1 cellular context compared by ENCODE assay signal in the genomic region with DNA sequence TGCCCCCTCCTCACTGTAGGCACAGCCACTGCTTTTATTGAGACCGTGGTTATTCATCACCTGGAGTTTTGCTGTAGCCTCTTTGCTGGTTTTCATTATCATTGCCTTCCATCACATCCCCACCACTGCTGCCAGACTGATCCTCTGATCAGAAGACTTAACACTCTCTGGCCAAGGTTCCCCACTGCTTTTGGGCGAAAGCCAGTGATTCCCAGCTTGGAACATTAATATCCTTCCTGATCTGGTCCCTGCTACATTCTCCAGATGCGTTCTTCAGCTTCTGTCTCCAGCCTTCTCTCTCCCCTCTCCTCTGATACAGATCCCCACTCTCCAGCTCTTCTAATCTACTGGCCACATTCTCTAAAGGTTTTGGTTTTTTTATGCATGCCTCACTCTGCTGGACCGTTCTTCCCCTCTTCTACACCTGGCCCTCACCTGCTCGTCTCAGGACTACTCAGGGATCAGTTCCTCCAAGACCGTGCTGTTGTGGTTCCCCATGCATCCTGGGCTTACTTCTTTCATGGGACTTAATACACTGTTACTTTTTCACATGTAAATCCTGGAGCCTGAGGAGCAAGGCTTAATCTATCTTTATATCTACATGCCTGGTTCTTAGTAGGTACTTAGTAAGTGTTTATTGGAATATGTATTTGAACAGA.
TF ChIP-seq lines count a peak whose summit lies in the region.

No MANE protein-coding gene starts in this region.

TF ChIP-seq in GM12878, 131 proteins besides CTCF, POLR2A, EP300 and RAD21 (continued from another document):
- TF ChIP-seq POLR2AphosphoS2 (IDR thresholded peaks at IDR 0.05; ENCODE audit: low read depth, low read length), result no peak
- TF ChIP-seq USF1 (IDR thresholded peaks at IDR 0.05; ENCODE audit: borderline replicate concordance, extremely low read length, insufficient read depth, low read depth, low read length), result no peak
- no peak for TF ChIP-seq ZNF622 (IDR thresholded peaks at IDR 0.05)
